ENCODE assay signal across 8 cellular contexts in genomic region chr5:141476132-141476909, GRCh38. TPM values are rescaled to one million over a fixed set of nuclear protein-coding genes. Genes with fewer than 3 reads are reported as not detected.
DNase-seq lines count a peak whose midpoint lies in the region; ATAC-seq and TF ChIP-seq lines count a peak whose summit lies in the region.

No MANE protein-coding gene starts in this region.

- peaks cover 50% of the 10 kb centered on the region for H3K4me1 ChIP-seq in muscle layer of colon (ENCODE audit: insufficient read depth, low read length)
- peaks cover 0 to 12% of the 10 kb centered on the region in 2 donors for H3K4me1 ChIP-seq in aorta (ENCODE audit: control insufficient read depth in 1 of 2, insufficient read depth in 2 of 2, low read length in 2 of 2)

- intact Hi-C loops in aorta (cut with DNase I): loop anchor here (2.0 to 5.0 kb wide), 3 partner anchors 36 to 84 kb away; no protein-coding TSS in a partner anchor

- H3K4me3 ChIP-seq in muscle layer of colon (ENCODE audit: low read depth in 1 of 2, low read length in 2 of 2) (peak overlapping the region; percentile 81 to 82), aorta (ENCODE audit: low read length in 2 of 2) (peak overlapping the region; percentile 6 to 47)

- DNase-seq in COR-L47 (lab: John Stamatoyannopoulos, UW) (peak; percentile 4), epithelial cell of prostate (ENCODE audit: low read depth, low spot score) (no peak), aorta (peak; percentile 78 to 88)

- WGBS in aorta, 2 donors: 0 to 1% methylated on average over 58 of the region's 58 CpGs

- H3K9ac ChIP-seq in muscle layer of colon (ENCODE audit: low read length): peak overlapping the region; percentile 72

- H3K36me3 ChIP-seq in muscle layer of colon (ENCODE audit: insufficient read depth, low read length) (no peaks in the 10 kb centered on the region), aorta (ENCODE audit: control insufficient read depth in 1 of 2, insufficient read depth in 2 of 2, low read length in 1 of 2) (no peaks in the 10 kb centered on the region)

- peak; percentile 31 for ATAC-seq in GM19351 (IDR thresholded peaks at IDR 0.05; ENCODE audit: unreplicated experiment)
- ATAC-seq in HG03520 (IDR thresholded peaks at IDR 0.05; ENCODE audit: unreplicated experiment): peak; percentile 17
- peak; percentile 67 for ATAC-seq in SK-N-SH treated with all-trans-retinoic acid at 6 μM for 48 hours
- peak; percentile 76 for ATAC-seq in aorta (ENCODE audit: low FRiP score)
- no peak for ATAC-seq in HG03139 (IDR thresholded peaks at IDR 0.05; ENCODE audit: unreplicated experiment)

- H3K27me3 ChIP-seq in muscle layer of colon (ENCODE audit: control insufficient read depth in 1 of 2, insufficient read depth in 2 of 2, low read length in 2 of 2) (no peaks in the 10 kb centered on the region), aorta (ENCODE audit: control insufficient read depth in 1 of 2, insufficient read depth in 2 of 2, low read length in 1 of 2) (no peaks in the 10 kb centered on the region)

- H3K27ac ChIP-seq in epithelial cell of prostate (peak overlapping the region; percentile 63), muscle layer of colon (ENCODE audit: low read depth, low read length) (peak overlapping the region; percentile 93), aorta (ENCODE audit: low read depth in 1 of 2, low read length in 2 of 2) (peak overlapping the region in 1 of 2 donors; percentile 28)

- no peaks in the 10 kb centered on the region for H3K9me3 ChIP-seq in muscle layer of colon (ENCODE audit: low read length)
- H3K9me3 ChIP-seq in aorta (ENCODE audit: control insufficient read depth, low read length): no peaks in the 10 kb centered on the region

TF ChIP-seq in SK-N-SH treated with all-trans-retinoic acid at 6 μM for 48 hours, 23 proteins besides CTCF, POLR2A, EP300 and RAD21:
- no peak for TF ChIP-seq TSHZ2 (CRISPR knock-in tag; IDR thresholded peaks at IDR 0.05)

RNA-seq across cellular contexts. Expression of gene PCDHGC3, which starts 0.6 kb away (rescaled TPM):
- total RNA-seq in aorta: 100 to 1,000 TPM in 1 of 2 donors, 10 to 100 TPM in 1; 67.3 to 116 TPM
- 10 to 100 TPM; 23.9 to 99.0 TPM for polyA plus RNA-seq in aorta

RNA-seq across cellular contexts. Expression of gene PCDHGC4, which starts 8.5 kb away (rescaled TPM):
- total RNA-seq in aorta: 1 to 10 TPM; 2.8 to 6.1 TPM
- polyA plus RNA-seq in aorta: under 1 TPM; 0.05 to 0.38 TPM

RNA-seq across cellular contexts. Expression of gene PCDHGC5, which starts 12.6 kb away (rescaled TPM):
- 1 to 10 TPM; 2.8 to 6.3 TPM for total RNA-seq in aorta
- polyA plus RNA-seq in aorta: under 1 TPM; 0.25 to 0.84 TPM

RNA-seq across cellular contexts. Expression of gene PCDHGA12, which starts 46.0 kb away (rescaled TPM):
- total RNA-seq in aorta: 10 to 100 TPM in 1 of 2 donors, 1 to 10 TPM in 1; 7.9 to 18.8 TPM
- 1 to 10 TPM in 1 of 2 donors, under 1 TPM in 1; 0.75 to 2.5 TPM for polyA plus RNA-seq in aorta

RNA-seq across cellular contexts. Expression of gene PCDHGA11, which starts 55.5 kb away (rescaled TPM):
- 1 to 10 TPM; 7.1 to 9.2 TPM for total RNA-seq in aorta
- under 1 TPM; 0.50 to 0.72 TPM for polyA plus RNA-seq in aorta
